In the genomic region with DNA sequence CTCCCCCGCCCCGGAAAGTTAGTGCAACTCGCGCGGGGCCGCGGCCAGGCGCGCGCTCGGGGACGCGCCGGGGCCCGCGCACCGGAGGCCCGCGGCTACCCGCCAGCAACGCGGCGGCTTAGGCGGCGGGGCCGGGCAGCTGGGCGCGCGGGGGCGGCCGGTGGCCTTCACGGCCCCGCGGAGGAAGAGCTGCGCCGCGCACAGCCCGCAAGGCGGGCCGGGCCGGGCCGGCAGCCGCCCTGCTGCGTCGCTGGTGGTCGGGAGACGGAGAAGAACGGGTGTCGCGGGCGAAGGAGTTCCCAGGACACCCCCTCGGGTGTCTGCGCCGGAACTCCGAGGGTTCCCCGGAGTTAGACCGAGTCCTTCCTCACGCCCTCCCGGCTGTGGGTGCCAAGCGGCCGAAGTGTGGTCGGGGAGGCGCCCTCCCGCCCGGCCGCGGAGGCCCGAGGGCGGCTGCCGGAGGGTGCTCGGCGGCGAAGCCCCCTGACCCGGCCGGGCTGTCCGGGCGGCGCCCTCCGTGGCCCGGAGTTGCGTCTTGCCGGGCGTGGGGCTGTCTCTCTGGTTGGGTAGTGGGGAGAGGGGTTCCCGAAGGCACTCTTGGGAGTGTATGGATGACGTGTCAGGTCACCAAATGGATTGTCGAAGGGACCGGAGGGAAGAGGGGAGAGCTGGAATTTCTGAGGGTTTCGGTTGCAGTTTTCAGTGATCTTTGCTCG, we compare ENCODE assay signal across 8 cellular contexts. TPM values are rescaled to one million over a fixed set of nuclear protein-coding genes. Genes with fewer than 3 reads are reported as not detected.
DNase-seq lines count a peak whose midpoint lies in the region; ATAC-seq and TF ChIP-seq lines count a peak whose summit lies in the region.

No MANE protein-coding gene starts in this region.

- H3K27ac ChIP-seq in SJCRH30 (peak overlapping the region; percentile 82), right cardiac atrium (ENCODE audit: low read length) (peak overlapping the region; percentile 99), psoas muscle (peak overlapping the region; percentile 100)

- H3K36me3 ChIP-seq in SJCRH30 (no peaks in the 10 kb centered on the region; the same call in 1 of the 2 replicates), psoas muscle (ENCODE audit: insufficient read depth in 1 of 2, low read depth in 1 of 2) (no peaks in the 10 kb centered on the region)

- ATAC-seq in GM21529 (IDR thresholded peaks at IDR 0.05; ENCODE audit: unreplicated experiment) (peak; percentile 29), right cardiac atrium (peak; percentile 73 to 80), psoas muscle (peak; percentile 86 to 89 (median 88))

- H3K9me3 ChIP-seq in SJCRH30 (replicated peaks) (no peaks in the 10 kb centered on the region), right cardiac atrium (ENCODE audit: control insufficient read depth, low read length) (no peaks in the 10 kb centered on the region), psoas muscle (no peaks in the 10 kb centered on the region)

- no peak for TF ChIP-seq EP300 in Ishikawa (IDR thresholded peaks at IDR 0.05; ENCODE audit: borderline replicate concordance)

- under 1% methylated on average over 89 of the region's 89 CpGs for WGBS in right cardiac atrium
- WGBS in psoas muscle, 3 donors, result 0% methylated on average over 59 to 89 of the region's 89 CpGs

- H3K27me3 ChIP-seq in SJCRH30 (no peaks in the 10 kb centered on the region), right cardiac atrium (ENCODE audit: control insufficient read depth, insufficient read depth) (no peaks in the 10 kb centered on the region), psoas muscle (ENCODE audit: insufficient read depth in 3 of 3, low read length in 2 of 3) (no peaks in the 10 kb centered on the region)

- in situ Hi-C loops in G401 (cut with HindIII; ENCODE audit: low sequenced_read_pairs) (no loop called here), astrocyte of the cerebellum (cut with HindIII; ENCODE audit: low sequenced_read_pairs) (no loop called here)

- 0 out of 2 replicates have a peak, but pooled peaks cover 2% of the 10 kb centered on the region for H3K4me1 ChIP-seq in SJCRH30
- H3K4me1 ChIP-seq in right cardiac atrium (ENCODE audit: control insufficient read depth, insufficient read depth, low read length), result peaks cover 5% of the 10 kb centered on the region
- peaks cover 30% of the 10 kb centered on the region for H3K4me1 ChIP-seq in psoas muscle

- no peak for TF ChIP-seq RAD21 in Ishikawa (IDR thresholded peaks at IDR 0.05; ENCODE audit: low read depth)

- peak overlapping the region; percentile 90 for H3K4me3 ChIP-seq in SJCRH30
- peak overlapping the region; percentile 68 for H3K4me3 ChIP-seq in astrocyte of the cerebellum (ENCODE audit: low read depth, low read length)
- H3K4me3 ChIP-seq in right cardiac atrium (ENCODE audit: low read length), result peak overlapping the region; percentile 95
- H3K4me3 ChIP-seq in psoas muscle, result peak overlapping the region; percentile 95

- peak; percentile 77 for DNase-seq in G401 (ENCODE audit: low spot score)
- DNase-seq in SJCRH30, result peak; percentile 91 to 95
- peak; percentile 76 for DNase-seq in astrocyte of the cerebellum (ENCODE audit: low read depth)
- DNase-seq in right cardiac atrium, result peak; percentile 65 to 85 (median 83)
- DNase-seq in psoas muscle, result peak; percentile 69 to 78
- DNase-seq in NOMO-1 treated with DMSO at 0.1 percent for 48 hours (lab: John Stamatoyannopoulos, UW; ENCODE audit: unreplicated experiment), result no peak

- TF ChIP-seq CTCF in astrocyte of the cerebellum (IDR thresholded peaks at IDR 0.05; ENCODE audit: low read depth, low read length, missing control alignments) (no peak), psoas muscle (IDR thresholded peaks at IDR 0.05) (no peak)

- intact Hi-C loops in right cardiac atrium (cut with DNase I), result no loop called here
- intact Hi-C loops in psoas muscle (cut with DNase I), result no loop called here

TF ChIP-seq in Ishikawa, 13 proteins besides CTCF, POLR2A, EP300 and RAD21:
- TF ChIP-seq CREB1 (IDR thresholded peaks at IDR 0.05; ENCODE audit: low read depth) (0 out of 2 replicates have a peak, but pooled peaks have one; percentile 31), TEAD4 (IDR thresholded peaks at IDR 0.05) (peak; percentile 20; the same call in 1 of the 2 replicates), EGR1 (IDR thresholded peaks at IDR 0.05) (no peak), TAF1 (IDR thresholded peaks at IDR 0.05; ENCODE audit: low read depth) (no peak; the same call in 1 of the 2 replicates)
- TF ChIP-seq, protein P1, sequence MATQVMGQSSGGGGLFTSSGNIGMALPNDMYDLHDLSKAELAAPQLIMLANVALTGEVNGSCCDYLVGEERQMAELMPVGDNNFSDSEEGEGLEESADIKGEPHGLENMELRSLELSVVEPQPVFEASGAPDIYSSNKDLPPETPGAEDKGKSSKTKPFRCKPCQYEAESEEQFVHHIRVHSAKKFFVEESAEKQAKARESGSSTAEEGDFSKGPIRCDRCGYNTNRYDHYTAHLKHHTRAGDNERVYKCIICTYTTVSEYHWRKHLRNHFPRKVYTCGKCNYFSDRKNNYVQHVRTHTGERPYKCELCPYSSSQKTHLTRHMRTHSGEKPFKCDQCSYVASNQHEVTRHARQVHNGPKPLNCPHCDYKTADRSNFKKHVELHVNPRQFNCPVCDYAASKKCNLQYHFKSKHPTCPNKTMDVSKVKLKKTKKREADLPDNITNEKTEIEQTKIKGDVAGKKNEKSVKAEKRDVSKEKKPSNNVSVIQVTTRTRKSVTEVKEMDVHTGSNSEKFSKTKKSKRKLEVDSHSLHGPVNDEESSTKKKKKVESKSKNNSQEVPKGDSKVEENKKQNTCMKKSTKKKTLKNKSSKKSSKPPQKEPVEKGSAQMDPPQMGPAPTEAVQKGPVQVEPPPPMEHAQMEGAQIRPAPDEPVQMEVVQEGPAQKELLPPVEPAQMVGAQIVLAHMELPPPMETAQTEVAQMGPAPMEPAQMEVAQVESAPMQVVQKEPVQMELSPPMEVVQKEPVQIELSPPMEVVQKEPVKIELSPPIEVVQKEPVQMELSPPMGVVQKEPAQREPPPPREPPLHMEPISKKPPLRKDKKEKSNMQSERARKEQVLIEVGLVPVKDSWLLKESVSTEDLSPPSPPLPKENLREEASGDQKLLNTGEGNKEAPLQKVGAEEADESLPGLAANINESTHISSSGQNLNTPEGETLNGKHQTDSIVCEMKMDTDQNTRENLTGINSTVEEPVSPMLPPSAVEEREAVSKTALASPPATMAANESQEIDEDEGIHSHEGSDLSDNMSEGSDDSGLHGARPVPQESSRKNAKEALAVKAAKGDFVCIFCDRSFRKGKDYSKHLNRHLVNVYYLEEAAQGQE (IDR thresholded peaks at IDR 0.05; ENCODE audit: low read depth), result no peak
- TF ChIP-seq, protein P2, sequence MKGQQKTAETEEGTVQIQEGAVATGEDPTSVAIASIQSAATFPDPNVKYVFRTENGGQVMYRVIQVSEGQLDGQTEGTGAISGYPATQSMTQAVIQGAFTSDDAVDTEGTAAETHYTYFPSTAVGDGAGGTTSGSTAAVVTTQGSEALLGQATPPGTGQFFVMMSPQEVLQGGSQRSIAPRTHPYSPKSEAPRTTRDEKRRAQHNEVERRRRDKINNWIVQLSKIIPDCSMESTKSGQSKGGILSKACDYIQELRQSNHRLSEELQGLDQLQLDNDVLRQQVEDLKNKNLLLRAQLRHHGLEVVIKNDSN (IDR thresholded peaks at IDR 0.05), result no peak

RNA-seq across cellular contexts. Expression of gene ST7, which starts 0.6 kb away (rescaled TPM):
- total RNA-seq in G401 (2014; rRNA removed; shearing (Covaris generic)), result 11.2 and 14.7 TPM in 2 replicates
- total RNA-seq in SJCRH30 (2014; rRNA removed; shearing (Covaris generic)), result 35.7 and 42.1 TPM in 2 replicates
- total RNA-seq in right cardiac atrium (10 to 100 TPM; 35.2 to 36.8 (median 36.3) TPM), psoas muscle (10 to 100 TPM in 2 of 4 donors, 1 to 10 TPM in 2; 6.3 to 12.5 (median 8.8) TPM)
- polyA plus RNA-seq in right cardiac atrium (25.0 TPM), psoas muscle (10 to 100 TPM in 1 of 3 donors, 1 to 10 TPM in 2; 6.0 to 12.3 (median 6.7) TPM)

Comparison
In these comparisons a context has a peak if more than half of its experiments do, and no peak if none do; other contexts are left out.
1. ATAC-seq: peak in every context shown above with its lines; median percentile 88 in psoas muscle; 76 in right cardiac atrium; 29 in GM21529.